8 cellular contexts compared by ENCODE assay signal in the genomic region with DNA sequence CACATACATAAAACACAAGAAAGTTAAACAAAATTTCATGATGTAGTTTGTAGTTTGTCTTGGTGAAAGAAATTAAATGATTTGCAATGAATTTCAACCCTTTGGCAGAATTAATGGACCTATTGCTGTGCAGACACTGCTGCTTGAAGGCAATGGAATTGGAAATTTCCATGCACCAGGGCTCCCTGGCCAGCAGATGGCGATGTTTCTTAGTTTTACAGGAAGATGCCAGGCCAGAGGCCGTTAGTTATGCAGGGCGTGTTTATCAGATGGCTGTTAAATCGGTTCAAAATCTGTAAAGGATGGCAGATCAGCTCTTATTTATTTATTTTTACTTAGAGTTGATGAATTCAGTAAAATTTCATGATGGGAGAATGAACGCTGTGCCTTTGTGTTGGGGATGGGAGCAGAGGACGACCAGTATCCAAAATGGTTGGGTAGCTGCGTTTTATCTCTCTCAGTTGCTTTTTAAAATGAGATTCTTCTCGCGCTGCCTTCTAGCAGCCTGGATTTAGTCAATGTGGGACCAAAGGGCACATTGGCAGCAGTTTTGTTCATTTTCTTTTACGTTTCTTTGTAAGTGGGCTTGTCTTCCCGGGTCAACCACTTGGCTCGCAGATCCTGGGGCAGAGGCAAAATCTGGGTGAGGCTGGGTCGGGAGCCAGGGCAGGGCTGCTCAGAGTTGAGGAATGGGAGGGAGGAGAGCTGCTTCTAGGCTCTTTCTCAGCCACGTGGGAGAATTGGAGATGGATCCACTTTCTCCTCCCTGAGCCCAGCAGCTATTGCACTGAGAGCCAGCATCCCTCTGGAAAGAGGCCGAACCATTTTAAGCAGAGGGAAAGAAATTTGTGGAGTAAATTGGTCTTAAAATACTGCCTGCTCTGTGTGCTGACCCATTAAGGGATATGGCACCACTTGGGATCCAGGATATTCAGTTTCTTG.
A peak's percentile ranks its signal among the peaks of the same experiment; 100 is the strongest.
DNase-seq lines count a peak whose midpoint lies in the region; ATAC-seq and TF ChIP-seq lines count a peak whose summit lies in the region.

No MANE protein-coding gene starts in this region.

- peak; percentile 75 for ATAC-seq in GM21786 (IDR thresholded peaks at IDR 0.05; ENCODE audit: unreplicated experiment)
- peak; percentile 76 for ATAC-seq in Panc1

- POLR2A ChIA-PET in Panc1 (lab: Charles Lee), result no interaction called here

- no peak overlapping the region for H3K4me3 Mint-ChIP-seq in activated T-helper 2 cell treated with anti-CD3 and anti-CD28 coated beads, Interferon-gamma antibody, Interleukin-2, Interleukin-4, amounts not matched to agents 10 μg/mL and 5 μg/mL and 100 μg/mL, durations not matched to agents 14 hours and 24 hours and 36 hours (ENCODE audit: low read depth)

- no peak for TF ChIP-seq POLR2A in tibial nerve (IDR thresholded peaks at IDR 0.05)

- in situ Hi-C loops in Panc1 (cut with HindIII; ENCODE audit: low pct_unique_long_range_greater_than_20kb, low sequenced_read_pairs), result no loop called here

- H3K27ac ChIP-seq in KMS-11 (no peak overlapping the region), Panc1 (ENCODE audit: low read length) (no peak overlapping the region), tibial nerve (peak overlapping the region; percentile 58 to 80 (median 68))

- H3K9me3 ChIP-seq in Panc1 (ENCODE audit: control insufficient read depth, insufficient read depth, low read depth, low read length), result no peaks in the 10 kb centered on the region
- H3K9me3 ChIP-seq in tibial nerve, result no peaks in the 10 kb centered on the region

- H3K27me3 Mint-ChIP-seq in activated T-helper 2 cell treated with anti-CD3 and anti-CD28 coated beads, Interferon-gamma antibody, Interleukin-2, Interleukin-4, amounts not matched to agents 10 μg/mL and 5 μg/mL and 100 μg/mL, durations not matched to agents 14 hours and 24 hours and 36 hours (ENCODE audit: low read depth), result no peaks in the 10 kb centered on the region

- no peaks in the 10 kb centered on the region for H3K9me3 Mint-ChIP-seq in activated T-helper 2 cell treated with anti-CD3 and anti-CD28 coated beads, Interferon-gamma antibody, Interleukin-2, Interleukin-4, amounts not matched to agents 10 μg/mL and 5 μg/mL and 100 μg/mL, durations not matched to agents 14 hours and 24 hours and 36 hours

- BruUV-seq in Panc1 (replicated peaks; lab: Mats Ljungman, UMichigan), result no TSS peak

- no peak overlapping the region for H3K4me2 ChIP-seq in KMS-11

- H3K9ac ChIP-seq in KMS-11, result no peak overlapping the region

- intact Hi-C loops in Panc1 (cut with micrococcal nuclease; ENCODE audit: unreplicated experiment), result loop anchor here (10.0 kb wide), 1 partner anchor 976 kb away; a partner anchor contains a TSS
- intact Hi-C loops in activated T-helper 2 cell treated with anti-CD3 and anti-CD28 coated beads, Interferon-gamma antibody, Interleukin-2, Interleukin-4, amounts not matched to agents 10 μg/mL and 5 μg/mL and 100 μg/mL, durations not matched to agents 14 hours and 24 hours and 36 hours (cut with micrococcal nuclease), result no loop called here

- H3K36me3 ChIP-seq in KMS-11 (ENCODE audit: insufficient read depth), result no peaks in the 10 kb centered on the region
- H3K36me3 ChIP-seq in Panc1 (ENCODE audit: control insufficient read depth, insufficient read depth, low read length), result no peaks in the 10 kb centered on the region
- no peaks in the 10 kb centered on the region for H3K36me3 ChIP-seq in tibial nerve

- DNase-seq in ELR (ENCODE audit: low read depth), result peak; percentile 63
- peak; percentile 43 for DNase-seq in Panc1 (ENCODE audit: low read depth, low spot score)
- DNase-seq in activated T-helper 2 cell treated with anti-CD3 and anti-CD28 coated beads, Interferon-gamma antibody, Interleukin-2, Interleukin-4, amounts not matched to agents 10 μg/mL and 5 μg/mL and 100 μg/mL, durations not matched to agents 14 hours and 24 hours and 36 hours (ENCODE audit: low spot score), result peak; percentile 24
- peak; percentile 23 to 65 for DNase-seq in foreskin fibroblast
- peak; percentile 77 for DNase-seq in occipital lobe (lab: John Stamatoyannopoulos, UW)
- peak; percentile 75 to 92 for DNase-seq in tibial nerve (ENCODE audit: low spot score in 2 of 2)

- no peaks in the 10 kb centered on the region for H3K4me1 Mint-ChIP-seq in activated T-helper 2 cell treated with anti-CD3 and anti-CD28 coated beads, Interferon-gamma antibody, Interleukin-2, Interleukin-4, amounts not matched to agents 10 μg/mL and 5 μg/mL and 100 μg/mL, durations not matched to agents 14 hours and 24 hours and 36 hours (ENCODE audit: low read depth)

- CTCF ChIA-PET in Panc1 (lab: Charles Lee), result interaction anchor here (0.8 kb wide), 1 partner anchor 164 kb away, joined by 3 read pairs; no protein-coding TSS in a partner anchor

- no peak overlapping the region for H2AFZ ChIP-seq in KMS-11 (ENCODE audit: low read depth)

- H3K27me3 ChIP-seq in KMS-11 (ENCODE audit: insufficient read depth, low read depth) (no peaks in the 10 kb centered on the region), Panc1 (ENCODE audit: control insufficient read depth, insufficient read depth, low read length) (no peaks in the 10 kb centered on the region), tibial nerve (no peaks in the 10 kb centered on the region)

- no peaks in the 10 kb centered on the region for H3K36me3 Mint-ChIP-seq in activated T-helper 2 cell treated with anti-CD3 and anti-CD28 coated beads, Interferon-gamma antibody, Interleukin-2, Interleukin-4, amounts not matched to agents 10 μg/mL and 5 μg/mL and 100 μg/mL, durations not matched to agents 14 hours and 24 hours and 36 hours (ENCODE audit: low read depth)

- H3K4me3 ChIP-seq in KMS-11 (IDR thresholded peaks at IDR 0.05; ENCODE audit: insufficient read depth, low read depth, low read length), result no peak overlapping the region
- peak overlapping the region in 1 of 2 experiments; percentile 3; a peak in 1 of 4 replicates for H3K4me3 ChIP-seq in Panc1 (ENCODE audit: low read depth in 2 of 2, low read length in 2 of 2)
- H3K4me3 ChIP-seq in foreskin fibroblast (ENCODE audit: low read depth in 1 of 2, low read length in 2 of 2), result peak overlapping the region in 1 of 2 donors; percentile 30
- peak overlapping the region in 3 of 4 donors; percentile 11 to 41 (median 26) for H3K4me3 ChIP-seq in tibial nerve

- no peaks in the 10 kb centered on the region for H3K4me1 ChIP-seq in KMS-11 (ENCODE audit: low read depth, poor library complexity, severe bottlenecking)
- no peaks in the 10 kb centered on the region for H3K4me1 ChIP-seq in Panc1 (ENCODE audit: control insufficient read depth, insufficient read depth, low read length)
- peaks cover 0 to 13% (median 0%) of the 10 kb centered on the region in 4 donors for H3K4me1 ChIP-seq in tibial nerve

- no peak overlapping the region for H3K27ac Mint-ChIP-seq in activated T-helper 2 cell treated with anti-CD3 and anti-CD28 coated beads, Interferon-gamma antibody, Interleukin-2, Interleukin-4, amounts not matched to agents 10 μg/mL and 5 μg/mL and 100 μg/mL, durations not matched to agents 14 hours and 24 hours and 36 hours

- peak; percentile 95 for TF ChIP-seq CTCF in KMS-11 (conservative IDR thresholded peaks at IDR 0.05; ENCODE audit: low read depth, low read length)
- peak; percentile 73 for TF ChIP-seq CTCF in Panc1 (IDR thresholded peaks at IDR 0.05)
- TF ChIP-seq CTCF in foreskin fibroblast (IDR thresholded peaks at IDR 0.05; ENCODE audit: low read depth, low read length), result peak; percentile 88
- peak; percentile 73 to 90 (median 83) for TF ChIP-seq CTCF in tibial nerve (IDR thresholded peaks at IDR 0.05)

- no peaks in the 10 kb centered on the region for H3K79me2 ChIP-seq in KMS-11 (ENCODE audit: insufficient read depth, low read depth)

- TF ChIP-seq EP300 in tibial nerve (IDR thresholded peaks at IDR 0.05), result no peak

- WGBS in tibial nerve, 2 donors, result 19 to 23% methylated on average over 15 of the region's 15 CpGs

- H4K20me1 ChIP-seq in KMS-11 (ENCODE audit: insufficient read depth), result no peaks in the 10 kb centered on the region

Comparison
In these comparisons a context has a peak if more than half of its experiments do, and no peak if none do; other contexts are left out.
1. DNase-seq: peak in every context shown above with its lines; median percentile 84 in tibial nerve; 77 in occipital lobe; 63 in ELR; 44 in foreskin fibroblast; 43 in Panc1; 24 in activated T-helper 2 cell treated with anti-CD3 and anti-CD28 coated beads, Interferon-gamma antibody, Interleukin-2, Interleukin-4, amounts not matched to agents 10 μg/mL and 5 μg/mL and 100 μg/mL, durations not matched to agents 14 hours and 24 hours and 36 hours.
2. H3K27ac ChIP-seq: peak in tibial nerve (4 of 4); none in KMS-11 (single experiment) and Panc1 (single experiment).
3. Peak in every context shown above with its lines, with median percentiles within 50 percentile points of each other: CTCF ChIP-seq.